Comparison of ENCODE assay signal across 21 cellular contexts in genomic region chr11:115103921-115104320, GRCh38.
DNase-seq lines count a peak whose midpoint lies in the region; ATAC-seq, FAIRE-seq and TF ChIP-seq lines count a peak whose summit lies in the region.
"Had no signal": no experiment of that assay in that cellular context is flagged by ENCODE, and none has a peak within 500 bp of the region (broad histone marks: within the 10 kb centered on the region; RNA-seq: fewer than 3 reads in every experiment).

No MANE protein-coding gene starts in this region.

- TF ChIP-seq EP300 in HepG2 (IDR thresholded peaks at IDR 0.05; ENCODE audit: low read depth in 2 of 2, low read length in 2 of 2) (no peak), HepG2 (CRISPR knock-in tag; IDR thresholded peaks at IDR 0.05; ENCODE audit: borderline replicate concordance) (no peak)

- no peak for TF ChIP-seq POLR2A in HepG2 (IDR thresholded peaks at IDR 0.05; ENCODE audit: insufficient read depth in 1 of 2, low read depth in 2 of 2, low read length in 2 of 2)
- TF ChIP-seq POLR2A in right lobe of liver (IDR thresholded peaks at IDR 0.05): no peak

- no peaks in the 10 kb centered on the region for H4K20me1 ChIP-seq in HepG2 (ENCODE audit: insufficient read depth, low read length)
- no peaks in the 10 kb centered on the region for H4K20me1 ChIP-seq in OCI-LY1 (ENCODE audit: insufficient read depth, low read length)
- H4K20me1 ChIP-seq: BLaER1 treated with 17β-estradiol and CSF1 and Interleukin-3, amounts not matched to agents 10 nM and 100 nM had no signal

- peak; percentile 35; the same call in 1 of the 3 replicates for ATAC-seq in HepG2
- ATAC-seq in right lobe of liver: no peak
- ATAC-seq in foreskin keratinocyte: no peak
- ATAC-seq: PC-3 had no signal

- H3K36me3 ChIP-seq in HepG2 (replicated peaks in 1 of 2; ENCODE audit: control insufficient read depth in 1 of 2, insufficient read depth in 2 of 2, low read length in 2 of 2) (no peaks in the 10 kb centered on the region), right lobe of liver (no peaks in the 10 kb centered on the region), OCI-LY1 (ENCODE audit: insufficient read depth, low read length) (no peaks in the 10 kb centered on the region; the same call in 1 of the 2 replicates)
- H3K36me3 ChIP-seq: BLaER1 treated with 17β-estradiol and CSF1 and Interleukin-3, amounts not matched to agents 10 nM and 100 nM had no signal

- in situ Hi-C loops in HepG2 (cut with HindIII; ENCODE audit: extremely low pct_ligation_motif_present, low pct_unique_long_range_greater_than_20kb) (loop anchor here (25.0 kb wide), 1 partner anchor 317 kb away; no protein-coding TSS in a partner anchor), GM13976 (cut with MboI; ENCODE audit: low sequenced_read_pairs, unreplicated experiment) (no loop called here)

- POLR2A ChIA-PET in HepG2 (lab: Yijun Ruan, JAX): no interaction called here

- H3K4me1 ChIP-seq in HepG2 (ENCODE audit: insufficient read depth, low read length) (no peaks in the 10 kb centered on the region), right lobe of liver (no peaks in the 10 kb centered on the region), OCI-LY1 (ENCODE audit: insufficient read depth, low read length, severe bottlenecking) (no peaks in the 10 kb centered on the region), foreskin keratinocyte (no peaks in the 10 kb centered on the region)

- peaks cover 0 to 10% of the 10 kb centered on the region in 2 experiments; a peak in 2 of 5 replicates for H3K27me3 ChIP-seq in HepG2 (ENCODE audit: control insufficient read depth in 1 of 2, insufficient read depth in 2 of 2, low read length in 2 of 2)
- H3K27me3 ChIP-seq in right lobe of liver: no peaks in the 10 kb centered on the region
- no peaks in the 10 kb centered on the region for H3K27me3 ChIP-seq in OCI-LY1 (ENCODE audit: insufficient read depth, low read length)
- H3K27me3 ChIP-seq in foreskin keratinocyte: no peaks in the 10 kb centered on the region
- H3K27me3 ChIP-seq: BLaER1 treated with 17β-estradiol and CSF1 and Interleukin-3, amounts not matched to agents 10 nM and 100 nM had no signal

- 9% methylated on average over 7 of the region's 7 CpGs for WGBS in HepG2 (ENCODE audit: low lambda C conversion rate)
- WGBS in right lobe of liver (ENCODE audit: insufficient coverage, low coverage, low lambda C conversion rate, missing lambda C conversion rate): 49% methylated on average over 6 of the region's 7 CpGs

- DNase-seq in HepG2 (ENCODE audit: low spot score) (no peak), right lobe of liver (no peak), foreskin keratinocyte (no peak), medulla oblongata (ENCODE audit: extremely low spot score) (no peak), GM13976 (ENCODE audit: low spot score) (no peak), NCI-H510A (lab: John Stamatoyannopoulos, UW) (no peak), DMS 273 treated with DMSO at 0.1 percent for 48 hours (lab: John Stamatoyannopoulos, UW) (no peak)
- DNase-seq: CD8-positive, alpha-beta memory T cell; DMS79 treated with DMSO at 0.1 percent for 48 hours; Kasumi-1; MM.1S; NCI-H1092 treated with DMSO at 0.1 percent for 48 hours; NCI-H146; NCI-H2029 treated with DMSO at 0.1 percent for 48 hours; NCI-H510A treated with DMSO at 0.1 percent for 48 hours; NCI-H774; PC-3 had no signal

- H2AFZ ChIP-seq in HepG2 (ENCODE audit: low read length) (no peak overlapping the region), OCI-LY1 (ENCODE audit: low read length) (no peak overlapping the region)

- H3K79me2 ChIP-seq in HepG2 (ENCODE audit: insufficient read depth, low read length) (no peaks in the 10 kb centered on the region), OCI-LY1 (ENCODE audit: insufficient read depth, low read length) (no peaks in the 10 kb centered on the region)

- H3K4me2 ChIP-seq in HepG2 (ENCODE audit: low read depth, low read length) (no peak overlapping the region), OCI-LY1 (ENCODE audit: low read length) (no peak overlapping the region)

- TF ChIP-seq RAD21 in HepG2 (CRISPR knock-in tag; IDR thresholded peaks at IDR 0.05): no peak

- H3K9ac ChIP-seq in HepG2 (ENCODE audit: insufficient read depth, low read depth, low read length) (no peak overlapping the region), OCI-LY1 (ENCODE audit: low read length) (no peak overlapping the region)
- H3K9ac ChIP-seq: BLaER1 treated with 17β-estradiol and CSF1 and Interleukin-3, amounts not matched to agents 10 nM and 100 nM had no signal

- intact Hi-C loops in HepG2 (cut with micrococcal nuclease; ENCODE audit: unreplicated experiment) (loop anchor here (10.0 kb wide), 2 partner anchors 329 to 1541 kb away; no protein-coding TSS in a partner anchor), right lobe of liver (cut with DNase I) (no loop called here)

- no peaks in the 10 kb centered on the region for H3F3A ChIP-seq in OCI-LY1 (ENCODE audit: insufficient read depth, low read length)

- H3K27ac ChIP-seq in HepG2 (ENCODE audit: extremely low read length, insufficient read depth, low read length): no peak overlapping the region
- no peak overlapping the region for H3K27ac ChIP-seq in right lobe of liver
- H3K27ac ChIP-seq in OCI-LY1 (ENCODE audit: low read depth, low read length, poor library complexity, severe bottlenecking): no peak overlapping the region
- H3K27ac ChIP-seq in foreskin keratinocyte: no peak overlapping the region
- H3K27ac ChIP-seq: BLaER1 treated with 17β-estradiol and CSF1 and Interleukin-3, amounts not matched to agents 10 nM and 100 nM; HL-60 had no signal

- H3K9me3 ChIP-seq in HepG2 (ENCODE audit: low read length) (no peaks in the 10 kb centered on the region), right lobe of liver (no peaks in the 10 kb centered on the region), OCI-LY1 (ENCODE audit: low read length) (no peaks in the 10 kb centered on the region)
- H3K9me3 ChIP-seq: BLaER1 treated with 17β-estradiol and CSF1 and Interleukin-3, amounts not matched to agents 10 nM and 100 nM had no signal

- H3K4me3 ChIP-seq in HepG2 (replicated peaks in 1 of 3; ENCODE audit: insufficient read depth in 1 of 3, low read depth in 2 of 3, low read length in 3 of 3) (no peak overlapping the region), right lobe of liver (no peak overlapping the region), OCI-LY1 (ENCODE audit: low read depth, low read length, poor library complexity, severe bottlenecking) (no peak overlapping the region)
- H3K4me3 ChIP-seq: BLaER1 treated with 17β-estradiol and CSF1 and Interleukin-3, amounts not matched to agents 10 nM and 100 nM had no signal

- CTCF ChIA-PET in HepG2 (lab: Yijun Ruan, JAX; ENCODE audit: low intra/inter-chr PET ratio, low total read pairs): no interaction called here

- no TSS peak for BruUV-seq in HepG2 (replicated peaks; lab: Mats Ljungman, UMichigan)

- TF ChIP-seq CTCF in HepG2 (CRISPR knock-in tag; IDR thresholded peaks at IDR 0.05) (no peak), right lobe of liver (IDR thresholded peaks at IDR 0.05) (no peak), OCI-LY1 (IDR thresholded peaks at IDR 0.05; ENCODE audit: low read length) (peak; percentile 38; the same call in 1 of the 2 replicates), foreskin keratinocyte (conservative IDR thresholded peaks at IDR 0.05) (peak; percentile 8), GM13976 (IDR thresholded peaks at IDR 0.05; ENCODE audit: borderline replicate concordance, control extremely low read depth, extremely low read depth, insufficient read depth, missing control alignments) (no peak)

- H3K9me2 ChIP-seq in OCI-LY1 (ENCODE audit: low read depth, low read length): no peaks in the 10 kb centered on the region

- FAIRE-seq in HepG2 (lab: Jason Lieb, UNC): no peak
- FAIRE-seq: H1 had no signal

TF ChIP-seq in HepG2, 621 proteins besides CTCF, POLR2A, EP300 and RAD21:
- TF ChIP-seq ZNF552 (CRISPR knock-in tag; IDR thresholded peaks at IDR 0.05; ENCODE audit: borderline replicate concordance) (no peak), FOXK2 (IDR thresholded peaks at IDR 0.05) (no peak), SIX4 (CRISPR knock-in tag; IDR thresholded peaks at IDR 0.05) (no peak), MAF1 (CRISPR knock-in tag; IDR thresholded peaks at IDR 0.05; ENCODE audit: borderline replicate concordance) (no peak), PCBP2 (optimal IDR thresholded peaks at IDR 0.05; ENCODE audit: low read depth, low read length, poor library complexity, severe bottlenecking) (no peak), GFI1 (CRISPR knock-in tag; IDR thresholded peaks at IDR 0.05; ENCODE audit: borderline replicate concordance) (no peak), PATZ1 (CRISPR knock-in tag; IDR thresholded peaks at IDR 0.05) (no peak), MZF1 (CRISPR knock-in tag; IDR thresholded peaks at IDR 0.05; ENCODE audit: borderline replicate concordance) (no peak), ZSCAN25 (CRISPR knock-in tag; IDR thresholded peaks at IDR 0.05) (no peak), SP2 (CRISPR knock-in tag; IDR thresholded peaks at IDR 0.05) (no peak), NR2F1 (CRISPR knock-in tag; IDR thresholded peaks at IDR 0.05) (no peak)

Comparison
In these comparisons a context has a peak if more than half of its experiments do, and no peak if none do; other contexts are left out.
1. CTCF ChIP-seq: peak in OCI-LY1 (single experiment) and foreskin keratinocyte (single experiment); none in HepG2 (single experiment), right lobe of liver (0 of 4) and GM13976 (single experiment).